Comparison of ENCODE assay signal across 8 cellular contexts in the genomic region with DNA sequence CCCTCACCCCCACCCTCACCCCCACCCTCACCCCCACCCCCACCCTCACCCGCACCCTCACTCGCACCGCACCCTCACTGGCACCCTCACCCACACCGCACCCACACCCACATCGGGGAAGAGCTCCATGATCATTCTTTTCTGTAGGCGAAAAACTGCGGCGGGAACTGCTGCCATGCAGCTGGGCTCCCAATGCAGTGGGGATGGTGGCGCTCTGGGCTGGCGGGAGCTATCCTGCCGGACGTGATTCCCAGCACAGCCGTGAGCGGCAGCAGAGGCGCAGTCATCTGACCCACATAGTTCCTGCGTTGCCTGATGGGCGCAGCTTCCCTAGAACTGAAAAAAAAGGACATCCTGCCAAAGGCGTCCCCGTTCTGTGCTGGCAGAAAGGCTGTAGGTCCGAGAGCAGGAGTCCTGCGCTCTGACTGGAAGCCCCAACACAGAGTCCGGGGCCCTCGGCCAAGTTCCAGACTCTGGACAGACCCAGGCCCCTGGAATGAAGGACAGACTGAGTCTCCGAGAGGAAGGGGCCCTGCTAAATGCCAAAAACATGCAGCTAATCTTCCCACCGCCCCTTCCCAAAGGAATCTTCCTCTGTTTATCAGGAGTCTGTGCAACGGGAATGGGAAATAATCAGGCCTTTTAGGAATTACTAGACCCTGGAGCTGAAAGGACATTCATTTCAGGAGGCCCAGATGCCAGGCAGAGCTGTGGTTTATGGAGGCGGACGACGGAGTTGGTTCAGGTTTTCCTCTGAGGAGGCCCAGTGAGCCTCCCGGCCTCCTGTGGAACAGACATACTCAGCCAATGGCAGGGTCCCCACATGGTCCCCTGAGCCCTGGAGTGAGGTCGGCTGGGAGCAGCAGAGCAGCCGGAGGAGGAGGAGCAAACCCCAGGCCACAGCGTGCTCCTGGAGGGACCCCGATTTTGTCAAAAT.
DNase-seq lines count a peak whose midpoint lies in the region; ATAC-seq and TF ChIP-seq lines count a peak whose summit lies in the region.

No MANE protein-coding gene starts in this region.

- H3K4me3 Mint-ChIP-seq in nephron = peak overlapping the region; percentile 61 to 73 (median 67)

- H3K27me3 Mint-ChIP-seq in nephron (ENCODE audit: low read depth) = no peaks in the 10 kb centered on the region

- TF ChIP-seq CTCF in fibroblast of mammary gland (conservative IDR thresholded peaks at IDR 0.05; ENCODE audit: control insufficient read depth, insufficient read depth, low read depth, low read length) (peak; percentile 45), nephron (IDR thresholded peaks at IDR 0.05; ENCODE audit: unreplicated experiment in 3 of 3) (peak; percentile 48 to 51 (median 49))

- H3K4me3 ChIP-seq in fibroblast of mammary gland (ENCODE audit: control insufficient read depth, low read depth, low read length) = peak overlapping the region; percentile 28

- H3K36me3 Mint-ChIP-seq in nephron (ENCODE audit: low read depth) = peaks cover 6% of the 10 kb centered on the region

- ATAC-seq in GM21576 (IDR thresholded peaks at IDR 0.05; ENCODE audit: unreplicated experiment) (no peak), HG03442 (IDR thresholded peaks at IDR 0.05; ENCODE audit: unreplicated experiment) (no peak), HG02852 (IDR thresholded peaks at IDR 0.05; ENCODE audit: unreplicated experiment) (no peak)

- H3K27ac Mint-ChIP-seq in nephron = peak overlapping the region; percentile 19 to 85 (median 84)

- DNase-seq in DMS153 treated with DMSO at 0.1 percent for 48 hours (lab: John Stamatoyannopoulos, UW; ENCODE audit: unreplicated experiment) = peak; percentile 78
- peak; percentile 65 for DNase-seq in NCI-H128 (lab: John Stamatoyannopoulos, UW; ENCODE audit: unreplicated experiment)
- DNase-seq in T1000 (lab: John Stamatoyannopoulos, UW) = peak; percentile 61
- DNase-seq in fibroblast of mammary gland (ENCODE audit: low read depth) = peak; percentile 86

- peaks cover 33% of the 10 kb centered on the region for H3K4me1 Mint-ChIP-seq in nephron

- no peaks in the 10 kb centered on the region for H3K9me3 Mint-ChIP-seq in nephron
